ENCODE assay signal across 23 cellular contexts in genomic region chr7:36814311-36814710, GRCh38.
"Had no signal": no experiment of that assay in that cellular context is flagged by ENCODE, and none has a peak within 500 bp of the region (broad histone marks: within the 10 kb centered on the region; RNA-seq: fewer than 3 reads in every experiment).

No MANE protein-coding gene starts in this region.

- H3K36me3 ChIP-seq: heart right ventricle, left lung, prostate gland, right atrium auricular region, sigmoid colon, stomach, thyroid gland, vagina had no signal

- H3K27ac ChIP-seq: dorsolateral prefrontal cortex, foreskin keratinocyte, heart right ventricle, left lung, prostate gland, right atrium auricular region, sigmoid colon, stomach, thyroid gland, vagina had no signal

- DNase-seq: dorsolateral prefrontal cortex; effector CD4-positive, alpha-beta T cell; foreskin keratinocyte; glutamatergic neuron; heart right ventricle; hippocampal formation; left cardiac atrium; left lung; mammary epithelial cell; naive thymus-derived CD8-positive, alpha-beta T cell; nephron progenitor cell; nucleus accumbens; sigmoid colon; stimulated activated CD4-positive, alpha-beta T cell treated with anti-CD3 and anti-CD28 coated beads, Interleukin-2, amount 100 ng/mL, for 24 hours; stimulated activated CD4-positive, alpha-beta T cell treated with anti-CD3 and anti-CD28 coated beads, Interleukin-4, amount 100 ng/mL, for 24 hours; stimulated activated naive CD4-positive, alpha-beta T cell treated with Interleukin-2 at 50 U/mL for 16 hours; stomach; thyroid gland had no signal

- H3K9me3 ChIP-seq: heart right ventricle, left lung, prostate gland, right atrium auricular region, sigmoid colon, stomach, thyroid gland, vagina had no signal

- H3K4me3 Mint-ChIP-seq: naive thymus-derived CD8-positive, alpha-beta T cell; nephron progenitor cell; stimulated activated effector memory CD8-positive, alpha-beta T cell treated with anti-CD3 and anti-CD28 coated beads, Interleukin-12 subunit alpha, Interleukin-12 subunit beta, amount 100 ng/mL, for 72 hours had no signal

- ATAC-seq: foreskin keratinocyte; heart right ventricle; left cardiac atrium; left lung; naive thymus-derived CD8-positive, alpha-beta T cell; stimulated activated effector memory CD8-positive, alpha-beta T cell treated with anti-CD3 and anti-CD28 coated beads, Interleukin-12 subunit alpha, Interleukin-12 subunit beta, amount 100 ng/mL, for 72 hours had no signal

- H3K27me3 Mint-ChIP-seq: naive thymus-derived CD8-positive, alpha-beta T cell had no signal

- H3K4me1 ChIP-seq: heart right ventricle, left lung, prostate gland, right atrium auricular region, sigmoid colon, stomach, thyroid gland, vagina had no signal

- H3K27ac Mint-ChIP-seq: naive thymus-derived CD8-positive, alpha-beta T cell; nephron progenitor cell; stimulated activated effector memory CD8-positive, alpha-beta T cell treated with anti-CD3 and anti-CD28 coated beads, Interleukin-12 subunit alpha, Interleukin-12 subunit beta, amount 100 ng/mL, for 72 hours had no signal

- H3K36me3 Mint-ChIP-seq: stimulated activated effector memory CD8-positive, alpha-beta T cell treated with anti-CD3 and anti-CD28 coated beads, Interleukin-12 subunit alpha, Interleukin-12 subunit beta, amount 100 ng/mL, for 72 hours had no signal

- FAIRE-seq: islet of Langerhans had no signal

- H3K4me1 Mint-ChIP-seq: nephron progenitor cell had no signal

- H3K9me3 Mint-ChIP-seq: stimulated activated effector memory CD8-positive, alpha-beta T cell treated with anti-CD3 and anti-CD28 coated beads, Interleukin-12 subunit alpha, Interleukin-12 subunit beta, amount 100 ng/mL, for 72 hours had no signal

- H3K27me3 ChIP-seq: dorsolateral prefrontal cortex, foreskin keratinocyte, heart right ventricle, left lung, right atrium auricular region, sigmoid colon, stomach, thyroid gland, vagina had no signal

- H3K4me3 ChIP-seq: dorsolateral prefrontal cortex, heart right ventricle, left lung, prostate gland, right atrium auricular region, sigmoid colon, stomach, thyroid gland, vagina had no signal
